Comparison of ENCODE assay signal across 11 cellular contexts in the genomic region with DNA sequence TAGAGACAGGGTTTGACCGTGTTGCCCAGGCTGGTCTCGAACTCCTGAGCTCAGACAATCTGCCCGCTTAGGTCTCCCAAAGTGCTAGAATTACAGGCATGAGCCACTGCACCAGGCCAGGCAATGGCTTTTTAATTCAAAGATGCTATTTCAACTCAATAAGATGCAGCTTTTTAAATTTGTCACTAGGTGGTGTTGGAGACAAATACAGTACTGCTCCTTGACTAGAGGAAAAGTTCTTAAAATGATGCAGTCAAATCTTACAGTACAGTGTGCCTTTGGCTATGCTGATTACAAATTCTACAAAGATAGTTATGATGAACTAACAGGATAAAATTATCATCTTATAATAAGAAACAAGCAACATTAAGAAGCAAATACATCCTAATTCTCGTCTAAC.
DNase-seq lines count a peak whose midpoint lies in the region; ATAC-seq and TF ChIP-seq lines count a peak whose summit lies in the region.
"Had no signal": no experiment of that assay in that cellular context is flagged by ENCODE, and none has a peak within 500 bp of the region (broad histone marks: within the 10 kb centered on the region; RNA-seq: fewer than 3 reads in every experiment).

No MANE protein-coding gene starts in this region.

- no peaks in the 10 kb centered on the region for H3K4me1 Mint-ChIP-seq in Calu3 (ENCODE audit: low read depth, unreplicated experiment)

- H3K4me3 Mint-ChIP-seq in Calu3 (ENCODE audit: low read depth, unreplicated experiment), result no peak overlapping the region

- 84 to 87% methylated on average over 4 of the region's 4 CpGs for WGBS in esophagus squamous epithelium, 2 donors

- H3K27me3 ChIP-seq in BJ (ENCODE audit: control insufficient read depth, insufficient read depth, low read length) (no peaks in the 10 kb centered on the region), foreskin keratinocyte (no peaks in the 10 kb centered on the region), esophagus squamous epithelium (no peaks in the 10 kb centered on the region)

- no peaks in the 10 kb centered on the region for H3K36me3 Mint-ChIP-seq in Calu3 (ENCODE audit: insufficient read depth, unreplicated experiment)

- peaks cover under 1% of the 10 kb centered on the region for H3K27me3 Mint-ChIP-seq in Calu3 (ENCODE audit: unreplicated experiment)

- no peak overlapping the region for H3K4me3 ChIP-seq in BJ (ENCODE audit: low read depth, low read length)
- no peak overlapping the region for H3K4me3 ChIP-seq in esophagus squamous epithelium

- no peak overlapping the region for H3K27ac Mint-ChIP-seq in Calu3 (ENCODE audit: unreplicated experiment)

- DNase-seq in BJ (ENCODE audit: low read depth), result no peak
- peak; percentile 10 for DNase-seq in RPMI8226
- DNase-seq in foreskin keratinocyte, result no peak
- no peak for DNase-seq in esophagus squamous epithelium (lab: John Stamatoyannopoulos, UW)
- DNase-seq in HUDEP-2 (lab: John Stamatoyannopoulos, UW; ENCODE audit: unreplicated experiment in 76 of 76), result no peak
- no peak for DNase-seq in Calu3
- DNase-seq: activated CD8-positive, alpha-beta memory T cell treated with anti-CD3 and anti-CD28 coated beads, Interleukin-2, amount 50 U/mL, for 4 hours; NK-92 treated with Interleukin-12 subunit alpha and Interleukin-12 subunit beta, amount 100 ng/mL, for 24 hours had no signal

- ATAC-seq in HG02678 (IDR thresholded peaks at IDR 0.05; ENCODE audit: unreplicated experiment) (peak; percentile 71), foreskin keratinocyte (peak; percentile 33), GM18498 (IDR thresholded peaks at IDR 0.05; ENCODE audit: unreplicated experiment) (no peak)

- no TSS peak for BruUV-seq in Calu3 (replicated peaks; lab: Mats Ljungman, UMichigan)

- H3K27ac ChIP-seq in foreskin keratinocyte (no peak overlapping the region), esophagus squamous epithelium (no peak overlapping the region)
- H3K27ac ChIP-seq: epithelial cell of prostate had no signal

- H3K9me3 ChIP-seq in esophagus squamous epithelium, result no peaks in the 10 kb centered on the region

- no peaks in the 10 kb centered on the region for H3K4me1 ChIP-seq in foreskin keratinocyte
- no peaks in the 10 kb centered on the region for H3K4me1 ChIP-seq in esophagus squamous epithelium

- CTCF ChIA-PET in BJ (lab: Yijun Ruan, JAX) (interaction anchor here (1.4 to 14.5 kb wide), 2 partner anchors 258 to 265 kb away, joined by 5 to 181 read pairs; no protein-coding TSS in a partner anchor), Calu3 (lab: Charles Lee) (no interaction called here)

- no peak for TF ChIP-seq POLR2A in esophagus squamous epithelium (IDR thresholded peaks at IDR 0.05)

- intact Hi-C loops in esophagus squamous epithelium (cut with DNase I), result no loop called here
- intact Hi-C loops in Calu3 (cut with micrococcal nuclease; ENCODE audit: unreplicated experiment), result loop anchor here (1.0 kb wide), 1 partner anchor 261 kb away; no protein-coding TSS in a partner anchor

- TF ChIP-seq CTCF in BJ (IDR thresholded peaks at IDR 0.05; ENCODE audit: insufficient read depth, low read depth, low read length) (peak; percentile 36; the same call in 1 of the 2 replicates), foreskin keratinocyte (conservative IDR thresholded peaks at IDR 0.05) (peak; percentile 50), esophagus squamous epithelium (IDR thresholded peaks at IDR 0.05) (no peak), Calu3 (IDR thresholded peaks at IDR 0.05; ENCODE audit: unreplicated experiment) (no peak)

- H3K36me3 ChIP-seq in BJ (ENCODE audit: control insufficient read depth, insufficient read depth, low read length) (no peaks in the 10 kb centered on the region), esophagus squamous epithelium (no peaks in the 10 kb centered on the region)

- POLR2A ChIA-PET in BJ (lab: Charles Lee), result no interaction called here

- no peaks in the 10 kb centered on the region for H3K9me3 Mint-ChIP-seq in Calu3 (ENCODE audit: low read depth, unreplicated experiment)

Comparison
In these comparisons a context has a peak if more than half of its experiments do, and no peak if none do; other contexts are left out.
1. CTCF ChIP-seq: peak in BJ (single experiment) and foreskin keratinocyte (single experiment); none in esophagus squamous epithelium (0 of 6) and Calu3 (single experiment).